In the genomic region with DNA sequence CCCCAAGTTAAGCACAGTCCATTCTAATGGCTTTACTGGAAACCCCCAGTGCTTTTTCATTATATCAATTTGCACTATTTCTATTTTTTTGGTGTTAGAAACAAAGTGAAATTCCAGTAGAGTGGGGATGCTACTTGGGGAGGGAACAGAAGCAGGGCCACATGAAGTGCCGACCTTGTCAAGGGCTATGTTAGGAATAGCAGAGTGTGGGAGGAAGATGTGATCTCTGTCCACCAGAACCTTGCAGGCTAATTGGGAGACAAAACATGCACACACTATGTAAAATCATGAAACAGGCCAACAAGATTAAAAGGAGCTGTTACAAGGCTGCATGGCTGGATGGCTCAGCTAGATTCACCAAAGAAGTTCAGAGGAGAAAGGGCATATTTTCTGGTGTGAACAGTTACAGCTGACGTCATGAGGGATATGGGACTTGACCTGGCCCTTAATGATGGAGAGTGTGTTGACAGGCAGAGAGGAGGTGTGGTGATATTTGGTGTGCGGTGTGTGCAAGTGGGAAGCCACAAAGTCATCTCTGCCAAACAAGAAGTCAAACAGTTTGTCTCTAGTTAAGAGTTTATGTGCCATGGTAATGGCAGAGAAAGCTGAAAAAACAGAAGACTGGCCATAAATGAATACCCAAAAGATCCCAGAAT, we compare ENCODE assay signal across 24 cellular contexts.
"Had no signal": no experiment of that assay in that cellular context is flagged by ENCODE, and none has a peak within 500 bp of the region (broad histone marks: within the 10 kb centered on the region; RNA-seq: fewer than 3 reads in every experiment).

No MANE protein-coding gene starts in this region.

- H3K4me1 Mint-ChIP-seq: activated B cell treated with CpG ODN at 0.5 μM for 24 hours; activated CD4-positive, alpha-beta T cell treated with anti-CD3 and anti-CD28 coated beads, Interleukin-2, amount 10 ng/mL, durations not matched to agents 24 days and 14 days; activated CD8-positive, alpha-beta memory T cell treated with anti-CD3 and anti-CD28 coated beads, Interleukin-2, amount 10 ng/mL, durations not matched to agents 7 days and 5 days; activated naive CD4-positive, alpha-beta T cell treated with anti-CD3 and anti-CD28 coated beads, Interleukin-2, amount 50 U/mL, for 24 hours; T-helper 17 cell had no signal

- H3K4me1 ChIP-seq: breast epithelium, Peyer's patch had no signal

- H3K9me3 Mint-ChIP-seq: activated B cell treated with CpG ODN at 0.5 μM for 24 hours; activated CD4-positive, alpha-beta T cell treated with anti-CD3 and anti-CD28 coated beads, Interleukin-2, amount 10 ng/mL, durations not matched to agents 24 days and 14 days; activated naive CD4-positive, alpha-beta T cell treated with anti-CD3 and anti-CD28 coated beads, Interleukin-2, amount 50 U/mL, for 24 hours; activated T-cell treated with anti-CD3 and anti-CD28 coated beads, Interleukin-2, amount 50 U/mL, for 24 hours; activated T-helper 1 cell treated with anti-CD3 and anti-CD28 coated beads, Interleukin-12 subunit alpha, Interleukin-12 subunit beta, Interleukin-2, Interleukin-4 antibody, amounts not matched to agents 30 ng/mL and 10 ng/mL and 1 ng/mL, durations not matched to agents 14 hours and 24 hours and 36 hours had no signal

- ATAC-seq: activated CD8-positive, alpha-beta memory T cell treated with anti-CD3 and anti-CD28 coated beads, Interleukin-2, amount 10 ng/mL, durations not matched to agents 7 days and 5 days; K562; T-helper 17 cell had no signal

- H3K9me3 ChIP-seq: breast epithelium, Peyer's patch had no signal

- FAIRE-seq: K562 had no signal

- H3K27me3 Mint-ChIP-seq: activated B cell treated with CpG ODN at 0.5 μM for 24 hours; activated CD4-positive, alpha-beta T cell treated with anti-CD3 and anti-CD28 coated beads, Interleukin-2, amount 10 ng/mL, durations not matched to agents 24 days and 14 days; activated CD8-positive, alpha-beta memory T cell treated with anti-CD3 and anti-CD28 coated beads, Interleukin-2, amount 10 ng/mL, durations not matched to agents 7 days and 5 days; activated naive CD4-positive, alpha-beta T cell treated with anti-CD3 and anti-CD28 coated beads, Interleukin-2, amount 50 U/mL, for 24 hours; activated T-cell treated with anti-CD3 and anti-CD28 coated beads, Interleukin-2, amount 50 U/mL, for 24 hours had no signal

- H3K27ac Mint-ChIP-seq: activated B cell treated with CpG ODN at 0.5 μM for 24 hours; activated CD4-positive, alpha-beta T cell treated with anti-CD3 and anti-CD28 coated beads, Interleukin-2, amount 10 ng/mL, durations not matched to agents 24 days and 14 days; activated CD8-positive, alpha-beta memory T cell treated with anti-CD3 and anti-CD28 coated beads, Interleukin-2, amount 10 ng/mL, durations not matched to agents 7 days and 5 days; activated naive CD4-positive, alpha-beta T cell treated with anti-CD3 and anti-CD28 coated beads, Interleukin-2, amount 50 U/mL, for 24 hours; activated T-cell treated with anti-CD3 and anti-CD28 coated beads, Interleukin-2, amount 50 U/mL, for 24 hours; activated T-helper 1 cell treated with anti-CD3 and anti-CD28 coated beads, Interleukin-12 subunit alpha, Interleukin-12 subunit beta, Interleukin-2, Interleukin-4 antibody, amounts not matched to agents 30 ng/mL and 10 ng/mL and 1 ng/mL, durations not matched to agents 14 hours and 24 hours and 36 hours; T-helper 17 cell had no signal

- H3K36me3 ChIP-seq: breast epithelium, Peyer's patch had no signal

- H3K27me3 ChIP-seq: breast epithelium, Peyer's patch had no signal

- H3K36me3 Mint-ChIP-seq: activated CD8-positive, alpha-beta memory T cell treated with anti-CD3 and anti-CD28 coated beads, Interleukin-2, amount 10 ng/mL, durations not matched to agents 7 days and 5 days; activated naive CD4-positive, alpha-beta T cell treated with anti-CD3 and anti-CD28 coated beads, Interleukin-2, amount 50 U/mL, for 24 hours had no signal

- H3K4me3 Mint-ChIP-seq: activated B cell treated with CpG ODN at 0.5 μM for 24 hours; activated CD4-positive, alpha-beta T cell treated with anti-CD3 and anti-CD28 coated beads, Interleukin-2, amount 10 ng/mL, durations not matched to agents 24 days and 14 days; activated CD8-positive, alpha-beta memory T cell treated with anti-CD3 and anti-CD28 coated beads, Interleukin-2, amount 10 ng/mL, durations not matched to agents 7 days and 5 days; activated naive CD4-positive, alpha-beta T cell treated with anti-CD3 and anti-CD28 coated beads, Interleukin-2, amount 50 U/mL, for 24 hours; activated T-cell treated with anti-CD3 and anti-CD28 coated beads, Interleukin-2, amount 50 U/mL, for 24 hours; activated T-helper 1 cell treated with anti-CD3 and anti-CD28 coated beads, Interleukin-12 subunit alpha, Interleukin-12 subunit beta, Interleukin-2, Interleukin-4 antibody, amounts not matched to agents 30 ng/mL and 10 ng/mL and 1 ng/mL, durations not matched to agents 14 hours and 24 hours and 36 hours; T-helper 17 cell had no signal

- H3K4me3 ChIP-seq: breast epithelium, K562, Peyer's patch had no signal

- H3K27ac ChIP-seq: Peyer's patch had no signal

- DNase-seq: activated B cell treated with CpG ODN at 0.5 μM for 24 hours; activated CD4-positive, alpha-beta T cell treated with anti-CD3 and anti-CD28 coated beads for 1 hour; activated CD4-positive, alpha-beta T cell treated with anti-CD3 and anti-CD28 coated beads, Interleukin-2, amount 10 ng/mL, durations not matched to agents 24 days and 14 days; activated CD4-positive, alpha-beta T cell treated with anti-CD3 and anti-CD28 coated beads, Interleukin-2, amount 50 U/mL, for 48 hours; activated CD8-positive, alpha-beta memory T cell treated with anti-CD3 and anti-CD28 coated beads, Interleukin-2, amount 10 ng/mL, durations not matched to agents 7 days and 5 days; activated effector memory CD4-positive, alpha-beta T cell treated with Interleukin-2 at 50 U/mL for 16 hours; activated naive CD4-positive, alpha-beta T cell; activated T-cell treated with anti-CD3 and anti-CD28 coated beads, Interleukin-2, amount 50 U/mL, for 24 hours; aorta; Karpas-422; NCI-H1105 treated with DMSO at 0.1 percent for 48 hours; NCI-H1436 treated with DMSO at 0.1 percent for 48 hours; NCI-H187; NCI-H2081; NCI-H510A treated with DMSO at 0.1 percent for 48 hours; NCI-H69; Peyer's patch; SIG-M5; T-helper 17 cell; T-helper 9 cell had no signal
